37 cellular contexts compared by ENCODE assay signal in the genomic region with DNA sequence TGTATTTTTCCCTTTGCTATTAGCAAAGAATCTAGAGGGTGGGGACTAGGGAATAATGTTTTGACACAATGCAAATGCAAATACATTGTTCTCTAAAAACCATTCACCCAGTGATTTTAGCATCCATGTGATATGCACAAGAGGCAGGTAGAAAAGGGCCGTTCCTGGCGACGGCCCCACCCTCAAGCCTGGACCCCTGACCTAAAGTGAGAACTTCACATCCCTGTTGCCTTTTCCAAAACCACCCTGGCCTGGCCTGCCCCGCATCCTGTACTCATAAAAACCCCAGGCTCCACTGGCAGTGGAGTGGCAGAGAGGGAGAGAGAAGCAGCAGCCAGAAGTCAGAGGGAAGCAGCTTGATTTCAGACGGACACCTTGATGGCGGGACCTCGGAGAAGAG.
"Had no signal": no experiment of that assay in that cellular context is flagged by ENCODE, and none has a peak within 500 bp of the region (broad histone marks: within the 10 kb centered on the region; RNA-seq: fewer than 3 reads in every experiment).

No MANE protein-coding gene starts in this region.

- H3K9me3 Mint-ChIP-seq: activated CD8-positive, alpha-beta T cell treated with anti-CD3 and anti-CD28 coated beads for 36 hours; activated naive CD4-positive, alpha-beta T cell treated with anti-CD3 and anti-CD28 coated beads, Interleukin-2, amount 50 U/mL, for 24 hours; activated naive CD8-positive, alpha-beta T cell treated with anti-CD3 and anti-CD28 coated beads, Interleukin-2, amount 50 U/mL, for 24 hours; activated T-cell treated with anti-CD3 and anti-CD28 coated beads, Interleukin-2, amount 50 U/mL, for 4 hours; activated T-cell treated with anti-CD3 and anti-CD28 coated beads, Interleukin-2, amount 50 U/mL, for 72 hours; activated T-helper 17 cell treated with anti-CD3 and anti-CD28 coated beads, Interleukin-2, amount 50 U/mL, for 72 hours; brain; central memory CD8-positive, alpha-beta T cell; T-helper 1 cell treated with Interleukin-12 subunit alpha and Interleukin-12 subunit beta and Interleukin-4 antibody, amounts not matched to agents 30 μg/mL and 1 μg/mL, for 36 hours; T-helper 2 cell treated with Interferon-gamma antibody and Interleukin-4, amounts not matched to agents 5 μg/mL and 100 μg/mL, for 36 hours had no signal

- FAIRE-seq: bronchial epithelial cell, TTC549 had no signal

- H3K27ac ChIP-seq: ascending aorta, cardiac muscle cell, VCaP had no signal

- H3K9me3 ChIP-seq: ascending aorta had no signal

- H3K4me1 ChIP-seq: ascending aorta had no signal

- H3K27ac Mint-ChIP-seq: activated B cell treated with CpG ODN at 0.5 μM for 24 hours; activated CD4-positive, alpha-beta memory T cell treated with anti-CD3 and anti-CD28 coated beads for 36 hours; activated CD4-positive, alpha-beta T cell treated with anti-CD3 and anti-CD28 coated beads, Interleukin-2, amount 10 ng/mL, durations not matched to agents 24 days and 14 days; activated CD8-positive, alpha-beta T cell treated with anti-CD3 and anti-CD28 coated beads for 36 hours; activated naive CD4-positive, alpha-beta T cell treated with anti-CD3 and anti-CD28 coated beads, Interleukin-2, amount 10 ng/mL, durations not matched to agents 7 days and 5 days; activated naive CD4-positive, alpha-beta T cell treated with anti-CD3 and anti-CD28 coated beads, Interleukin-2, amount 50 U/mL, for 24 hours; activated naive CD8-positive, alpha-beta T cell; activated naive CD8-positive, alpha-beta T cell treated with anti-CD3 and anti-CD28 coated beads, Interleukin-2, amount 10 ng/mL, durations not matched to agents 7 days and 5 days; activated naive CD8-positive, alpha-beta T cell treated with anti-CD3 and anti-CD28 coated beads, Interleukin-2, amount 50 U/mL, for 24 hours; activated T-cell treated with anti-CD3 and anti-CD28 coated beads, Interleukin-2, amount 50 U/mL, for 72 hours; activated T-helper 1 cell treated with anti-CD3 and anti-CD28 coated beads, Interleukin-12 subunit alpha, Interleukin-12 subunit beta, Interleukin-2, Interleukin-4 antibody, amounts not matched to agents 30 ng/mL and 10 ng/mL and 1 ng/mL, durations not matched to agents 14 hours and 24 hours and 36 hours; activated T-helper 17 cell treated with anti-CD3 and anti-CD28 coated beads, Interleukin-2, amount 50 U/mL, for 72 hours; brain; T-helper 1 cell treated with Interleukin-12 subunit alpha and Interleukin-12 subunit beta and Interleukin-4 antibody, amounts not matched to agents 30 μg/mL and 1 μg/mL, for 36 hours; T-helper 2 cell treated with Interferon-gamma antibody and Interleukin-4, amounts not matched to agents 5 μg/mL and 100 μg/mL, for 36 hours had no signal

- H3K36me3 ChIP-seq: cardiac muscle cell had no signal

- H3K4me3 Mint-ChIP-seq: activated B cell treated with CpG ODN at 0.5 μM for 24 hours; activated CD4-positive, alpha-beta memory T cell treated with anti-CD3 and anti-CD28 coated beads for 36 hours; activated CD4-positive, alpha-beta T cell treated with anti-CD3 and anti-CD28 coated beads, Interleukin-2, amount 10 ng/mL, durations not matched to agents 24 days and 14 days; activated CD8-positive, alpha-beta T cell treated with anti-CD3 and anti-CD28 coated beads for 36 hours; activated naive CD4-positive, alpha-beta T cell treated with anti-CD3 and anti-CD28 coated beads, Interleukin-2, amount 10 ng/mL, durations not matched to agents 7 days and 5 days; activated naive CD4-positive, alpha-beta T cell treated with anti-CD3 and anti-CD28 coated beads, Interleukin-2, amount 50 U/mL, for 24 hours; activated naive CD8-positive, alpha-beta T cell; activated naive CD8-positive, alpha-beta T cell treated with anti-CD3 and anti-CD28 coated beads, Interleukin-2, amount 10 ng/mL, durations not matched to agents 7 days and 5 days; activated naive CD8-positive, alpha-beta T cell treated with anti-CD3 and anti-CD28 coated beads, Interleukin-2, amount 50 U/mL, for 24 hours; activated T-cell treated with anti-CD3 and anti-CD28 coated beads, Interleukin-2, amount 50 U/mL, for 4 hours; activated T-cell treated with anti-CD3 and anti-CD28 coated beads, Interleukin-2, amount 50 U/mL, for 72 hours; activated T-helper 1 cell treated with anti-CD3 and anti-CD28 coated beads, Interleukin-12 subunit alpha, Interleukin-12 subunit beta, Interleukin-2, Interleukin-4 antibody, amounts not matched to agents 30 ng/mL and 10 ng/mL and 1 ng/mL, durations not matched to agents 14 hours and 24 hours and 36 hours; activated T-helper 17 cell treated with anti-CD3 and anti-CD28 coated beads, Interleukin-2, amount 50 U/mL, for 72 hours; brain; central memory CD8-positive, alpha-beta T cell; T-helper 1 cell treated with Interleukin-12 subunit alpha and Interleukin-12 subunit beta and Interleukin-4 antibody, amounts not matched to agents 30 μg/mL and 1 μg/mL, for 36 hours; T-helper 2 cell treated with Interferon-gamma antibody and Interleukin-4, amounts not matched to agents 5 μg/mL and 100 μg/mL, for 36 hours had no signal

- H3K4me3 ChIP-seq: ascending aorta, cardiac muscle cell had no signal

- H3K27me3 ChIP-seq: ascending aorta, cardiac muscle cell had no signal

- H3K4me1 Mint-ChIP-seq: activated CD4-positive, alpha-beta T cell treated with anti-CD3 and anti-CD28 coated beads, Interleukin-2, amount 10 ng/mL, durations not matched to agents 24 days and 14 days; activated naive CD4-positive, alpha-beta T cell treated with anti-CD3 and anti-CD28 coated beads, Interleukin-2, amount 10 ng/mL, durations not matched to agents 7 days and 5 days; activated naive CD4-positive, alpha-beta T cell treated with anti-CD3 and anti-CD28 coated beads, Interleukin-2, amount 50 U/mL, for 24 hours; activated naive CD8-positive, alpha-beta T cell treated with anti-CD3 and anti-CD28 coated beads, Interleukin-2, amount 10 ng/mL, durations not matched to agents 7 days and 5 days; activated naive CD8-positive, alpha-beta T cell treated with anti-CD3 and anti-CD28 coated beads, Interleukin-2, amount 50 U/mL, for 24 hours; central memory CD8-positive, alpha-beta T cell had no signal

- ATAC-seq: activated CD8-positive, alpha-beta T cell treated with anti-CD3 and anti-CD28 coated beads for 36 hours; activated naive CD8-positive, alpha-beta T cell treated with anti-CD3 and anti-CD28 coated beads, Interleukin-2, amount 50 U/mL, for 24 hours; activated T-cell treated with anti-CD3 and anti-CD28 coated beads, Interleukin-2, amount 50 U/mL, for 4 hours; activated T-cell treated with anti-CD3 and anti-CD28 coated beads, Interleukin-2, amount 50 U/mL, for 72 hours; activated T-helper 17 cell treated with anti-CD3 and anti-CD28 coated beads, Interleukin-2, amount 50 U/mL, for 72 hours had no signal

- H3K27me3 Mint-ChIP-seq: activated B cell treated with CpG ODN at 0.5 μM for 24 hours; activated CD4-positive, alpha-beta memory T cell treated with anti-CD3 and anti-CD28 coated beads for 36 hours; activated CD4-positive, alpha-beta T cell treated with anti-CD3 and anti-CD28 coated beads, Interleukin-2, amount 10 ng/mL, durations not matched to agents 24 days and 14 days; activated CD8-positive, alpha-beta T cell treated with anti-CD3 and anti-CD28 coated beads for 36 hours; activated naive CD4-positive, alpha-beta T cell treated with anti-CD3 and anti-CD28 coated beads, Interleukin-2, amount 10 ng/mL, durations not matched to agents 7 days and 5 days; activated naive CD4-positive, alpha-beta T cell treated with anti-CD3 and anti-CD28 coated beads, Interleukin-2, amount 50 U/mL, for 24 hours; activated naive CD8-positive, alpha-beta T cell; activated naive CD8-positive, alpha-beta T cell treated with anti-CD3 and anti-CD28 coated beads, Interleukin-2, amount 10 ng/mL, durations not matched to agents 7 days and 5 days; activated naive CD8-positive, alpha-beta T cell treated with anti-CD3 and anti-CD28 coated beads, Interleukin-2, amount 50 U/mL, for 24 hours; activated T-helper 17 cell treated with anti-CD3 and anti-CD28 coated beads, Interleukin-2, amount 50 U/mL, for 72 hours; brain; central memory CD8-positive, alpha-beta T cell had no signal

- DNase-seq: activated B cell treated with CpG ODN at 0.5 μM for 24 hours; activated CD4-positive, alpha-beta memory T cell treated with anti-CD3 and anti-CD28 coated beads for 36 hours; activated CD4-positive, alpha-beta T cell treated with anti-CD3 and anti-CD28 coated beads for 4 hours; activated CD4-positive, alpha-beta T cell treated with anti-CD3 and anti-CD28 coated beads, Interleukin-2, amount 10 ng/mL, durations not matched to agents 24 days and 14 days; activated CD4-positive, alpha-beta T cell treated with anti-CD3 and anti-CD28 coated beads, Interleukin-2, amount 50 U/mL, for 1 hour; activated CD4-positive, alpha-beta T cell treated with anti-CD3 and anti-CD28 coated beads, Interleukin-2, amount 50 U/mL, for 4 hours; activated CD4-positive, CD25-positive, alpha-beta regulatory T cell treated with anti-CD3 and anti-CD28 coated beads, Interleukin-2, amount 50 U/mL, for 72 hours; activated CD8-positive, alpha-beta memory T cell treated with anti-CD3 and anti-CD28 coated beads, Interleukin-2, amount 50 U/mL, for 4 hours; activated CD8-positive, alpha-beta T cell treated with anti-CD3 and anti-CD28 coated beads for 36 hours; activated gamma-delta T cell; activated naive CD4-positive, alpha-beta T cell treated with anti-CD3 and anti-CD28 coated beads, Interleukin-2, amount 10 ng/mL, durations not matched to agents 7 days and 5 days; activated naive CD4-positive, alpha-beta T cell treated with Interleukin-2 at 50 U/mL for 16 hours; activated naive CD8-positive, alpha-beta T cell treated with anti-CD3 and anti-CD28 coated beads, Interleukin-2, amount 10 ng/mL, durations not matched to agents 7 days and 5 days; activated naive CD8-positive, alpha-beta T cell treated with anti-CD3 and anti-CD28 coated beads, Interleukin-2, amount 50 U/mL, for 24 hours; activated T-cell treated with anti-CD3 and anti-CD28 coated beads for 4 hours; activated T-cell treated with anti-CD3 and anti-CD28 coated beads, Interleukin-2, amount 50 U/mL, for 1 hour; activated T-cell treated with anti-CD3 and anti-CD28 coated beads, Interleukin-2, amount 50 U/mL, for 4 hours; activated T-cell treated with anti-CD3 and anti-CD28 coated beads, Interleukin-2, amount 50 U/mL, for 72 hours; amygdala; anterior cingulate cortex; caudate nucleus; T-helper 1 cell; T-helper 2 cell; T-helper 9 cell had no signal
